In genomic region chrX:123487674-123488073, GRCh38 we compare ENCODE assay signal across 26 cellular contexts.
"Had no signal": no experiment of that assay in that cellular context is flagged by ENCODE, and none has a peak within 500 bp of the region (broad histone marks: within the 10 kb centered on the region; RNA-seq: fewer than 3 reads in every experiment).

No MANE protein-coding gene starts in this region.

- H3K27ac ChIP-seq: epithelial cell of prostate, esophagus muscularis mucosa, gastroesophageal sphincter, neural progenitor cell, ovary, suprapubic skin, thyroid gland, uterus had no signal

- H3K27ac Mint-ChIP-seq: dendritic cell treated with granulocyte-macrophage colony-stimulating factor and Interleukin-4, amounts not matched to agents 40 ng/mL and 50 ng/mL, for 4 days; effector memory CD8-positive, alpha-beta T cell; natural killer cell treated with Interleukin-12 subunit alpha and Interleukin-12 subunit beta and Interleukin-15 and Interleukin-18, amount 100 ng/mL, for 72 hours; neural progenitor cell; stimulated activated effector memory CD8-positive, alpha-beta T cell treated with anti-CD3 and anti-CD28 coated beads, Interleukin-12 subunit alpha, Interleukin-12 subunit beta, amount 100 ng/mL, for 72 hours; type B pancreatic cell had no signal

- H3K27me3 Mint-ChIP-seq: dendritic cell treated with granulocyte-macrophage colony-stimulating factor and Interleukin-4, amounts not matched to agents 40 ng/mL and 50 ng/mL, for 4 days; type B pancreatic cell had no signal

- H3K4me3 Mint-ChIP-seq: dendritic cell treated with granulocyte-macrophage colony-stimulating factor and Interleukin-4, amounts not matched to agents 40 ng/mL and 50 ng/mL, for 4 days; effector memory CD8-positive, alpha-beta T cell; natural killer cell treated with Interleukin-12 subunit alpha and Interleukin-12 subunit beta and Interleukin-15 and Interleukin-18, amount 100 ng/mL, for 72 hours; neural progenitor cell; stimulated activated effector memory CD8-positive, alpha-beta T cell treated with anti-CD3 and anti-CD28 coated beads, Interleukin-12 subunit alpha, Interleukin-12 subunit beta, amount 100 ng/mL, for 72 hours; type B pancreatic cell had no signal

- H3K36me3 Mint-ChIP-seq: natural killer cell treated with Interleukin-12 subunit alpha and Interleukin-12 subunit beta and Interleukin-15 and Interleukin-18, amount 100 ng/mL, for 72 hours; neural progenitor cell; stimulated activated effector memory CD8-positive, alpha-beta T cell treated with anti-CD3 and anti-CD28 coated beads, Interleukin-12 subunit alpha, Interleukin-12 subunit beta, amount 100 ng/mL, for 72 hours; type B pancreatic cell had no signal

- H3K4me1 Mint-ChIP-seq: neural progenitor cell; stimulated activated effector memory CD8-positive, alpha-beta T cell treated with anti-CD3 and anti-CD28 coated beads, Interleukin-12 subunit alpha, Interleukin-12 subunit beta, amount 100 ng/mL, for 72 hours had no signal

- DNase-seq: effector memory CD8-positive, alpha-beta T cell; foreskin fibroblast; kidney; left colon; left ventricle myocardium superior; mesenchymal stem cell; midbrain; nucleus accumbens; ovary; right cardiac atrium; stimulated activated CD4-positive, alpha-beta T cell treated with anti-CD3 and anti-CD28 coated beads, Interleukin-4, amount 100 ng/mL, for 1 hour; stimulated activated CD8-positive, alpha-beta memory T cell treated with anti-CD3 and anti-CD28 coated beads, Interleukin-4, amount 100 ng/mL, for 48 hours; stimulated activated naive CD8-positive, alpha-beta T cell treated with anti-CD3 and anti-CD28 coated beads, Interleukin-15, Interleukin-2, amounts not matched to agents 100 U/mL and 50 U/mL, for 24 hours; uterus had no signal

- FAIRE-seq: kidney had no signal

- H3K4me3 ChIP-seq: esophagus muscularis mucosa, gastroesophageal sphincter, lung, neural progenitor cell, ovary, smooth muscle cell, suprapubic skin, thyroid gland, uterus had no signal

- H3K9me3 Mint-ChIP-seq: dendritic cell treated with granulocyte-macrophage colony-stimulating factor and Interleukin-4, amounts not matched to agents 40 ng/mL and 50 ng/mL, for 4 days; effector memory CD8-positive, alpha-beta T cell; natural killer cell treated with Interleukin-12 subunit alpha and Interleukin-12 subunit beta and Interleukin-15 and Interleukin-18, amount 100 ng/mL, for 72 hours; neural progenitor cell; stimulated activated effector memory CD8-positive, alpha-beta T cell treated with anti-CD3 and anti-CD28 coated beads, Interleukin-12 subunit alpha, Interleukin-12 subunit beta, amount 100 ng/mL, for 72 hours; type B pancreatic cell had no signal
